In genomic region chrX:15973941-15974340, GRCh38 we compare ENCODE assay signal across 22 cellular contexts.
DNase-seq lines count a peak whose midpoint lies in the region; ATAC-seq, FAIRE-seq and TF ChIP-seq lines count a peak whose summit lies in the region.
"Had no signal": no experiment of that assay in that cellular context is flagged by ENCODE, and none has a peak within 500 bp of the region (broad histone marks: within the 10 kb centered on the region; RNA-seq: fewer than 3 reads in every experiment).

No MANE protein-coding gene starts in this region.

- no peak overlapping the region for H3K9ac ChIP-seq in kidney (ENCODE audit: low read length in 2 of 2)

- H3K4me1 ChIP-seq in right atrium auricular region (no peaks in the 10 kb centered on the region), kidney (ENCODE audit: control insufficient read depth in 1 of 2, insufficient read depth in 1 of 2, low read depth in 1 of 2, low read length in 2 of 2) (no peaks in the 10 kb centered on the region), aorta (ENCODE audit: control insufficient read depth in 1 of 2, insufficient read depth in 2 of 2, low read length in 2 of 2) (no peaks in the 10 kb centered on the region), vagina (no peaks in the 10 kb centered on the region)
- H3K4me1 ChIP-seq: sigmoid colon had no signal

- 5 to 22% methylated on average over 3 of the region's 3 CpGs for WGBS in aorta, 2 donors

- peak overlapping the region; percentile 28 for H3K27ac Mint-ChIP-seq in dendritic cell treated with granulocyte-macrophage colony-stimulating factor and Interleukin-4, amounts not matched to agents 40 ng/mL and 50 ng/mL, for 4 days
- H3K27ac Mint-ChIP-seq: activated CD4-positive, alpha-beta T cell treated with anti-CD3 and anti-CD28 coated beads, Interleukin-2, amount 10 ng/mL, durations not matched to agents 7 days and 5 days had no signal

- TF ChIP-seq CTCF in right atrium auricular region (IDR thresholded peaks at IDR 0.05) (no peak), kidney (IDR thresholded peaks at IDR 0.05; ENCODE audit: borderline replicate concordance, extremely low read depth, insufficient read depth) (no peak), vagina (IDR thresholded peaks at IDR 0.05) (no peak)

- no peaks in the 10 kb centered on the region for H3K9me3 Mint-ChIP-seq in dendritic cell treated with granulocyte-macrophage colony-stimulating factor and Interleukin-4, amounts not matched to agents 40 ng/mL and 50 ng/mL, for 4 days
- H3K9me3 Mint-ChIP-seq: activated CD4-positive, alpha-beta T cell treated with anti-CD3 and anti-CD28 coated beads, Interleukin-2, amount 10 ng/mL, durations not matched to agents 7 days and 5 days had no signal

- no peak overlapping the region for H3K4me3 Mint-ChIP-seq in dendritic cell treated with granulocyte-macrophage colony-stimulating factor and Interleukin-4, amounts not matched to agents 40 ng/mL and 50 ng/mL, for 4 days
- H3K4me3 Mint-ChIP-seq: activated CD4-positive, alpha-beta T cell treated with anti-CD3 and anti-CD28 coated beads, Interleukin-2, amount 10 ng/mL, durations not matched to agents 7 days and 5 days had no signal

- no peaks in the 10 kb centered on the region for H3K27me3 Mint-ChIP-seq in dendritic cell treated with granulocyte-macrophage colony-stimulating factor and Interleukin-4, amounts not matched to agents 40 ng/mL and 50 ng/mL, for 4 days
- H3K27me3 Mint-ChIP-seq: activated CD4-positive, alpha-beta T cell treated with anti-CD3 and anti-CD28 coated beads, Interleukin-2, amount 10 ng/mL, durations not matched to agents 7 days and 5 days had no signal

- no peaks in the 10 kb centered on the region for H3K36me3 Mint-ChIP-seq in dendritic cell treated with granulocyte-macrophage colony-stimulating factor and Interleukin-4, amounts not matched to agents 40 ng/mL and 50 ng/mL, for 4 days (ENCODE audit: low read depth)

- DNase-seq in Right ventricle myocardium inferior (ENCODE audit: missing footprints) (peak; percentile 50), right atrium auricular region (ENCODE audit: low spot score) (no peak), kidney (peak; percentile 61), aorta (peak in 1 of 2 donors; percentile 46), vagina (ENCODE audit: extremely low spot score in 2 of 2) (no peak), NCI-H526 treated with DMSO at 0.1 percent for 48 hours (lab: John Stamatoyannopoulos, UW) (no peak)
- DNase-seq in stimulated activated CD4-positive, alpha-beta T cell treated with anti-CD3 and anti-CD28 coated beads, Interleukin-1b, Interleukin-23, amount 100 ng/mL, for 48 hours: no peak
- DNase-seq: activated CD8-positive, alpha-beta memory T cell treated with anti-CD3 and anti-CD28 coated beads, Interleukin-2, amount 50 U/mL, for 4 hours; activated effector memory CD4-positive, alpha-beta T cell treated with anti-CD3 and anti-CD28 coated beads, Interleukin-2, amount 50 U/mL, for 16 hours; central memory CD4-positive, alpha-beta T cell; NCI-H1092 treated with DMSO at 0.1 percent for 48 hours; NCI-H2081 treated with DMSO at 0.1 percent for 48 hours; sigmoid colon; stimulated activated naive CD4-positive, alpha-beta T cell treated with Interleukin-2 at 50 U/mL for 16 hours had no signal

- H3K36me3 ChIP-seq in right atrium auricular region (no peaks in the 10 kb centered on the region), kidney (ENCODE audit: control insufficient read depth in 1 of 2, insufficient read depth in 2 of 2, low read length in 2 of 2) (no peaks in the 10 kb centered on the region), aorta (ENCODE audit: control insufficient read depth in 1 of 2, insufficient read depth in 2 of 2, low read length in 1 of 2) (no peaks in the 10 kb centered on the region), vagina (no peaks in the 10 kb centered on the region)
- H3K36me3 ChIP-seq: sigmoid colon had no signal

- no peak for TF ChIP-seq POLR2A in vagina (IDR thresholded peaks at IDR 0.05)

- ATAC-seq in Right ventricle myocardium inferior (peak; percentile 79), aorta (ENCODE audit: low FRiP score) (peak; percentile 26)

- intact Hi-C loops in Right ventricle myocardium inferior (cut with DNase I): loop anchor here (1.0 to 10.0 kb wide), 2 partner anchors 119 to 213 kb away; partner anchors contain the start of gene AP1S2
- intact Hi-C loops in dendritic cell treated with granulocyte-macrophage colony-stimulating factor and Interleukin-4, amounts not matched to agents 40 ng/mL and 50 ng/mL, for 4 days (cut with micrococcal nuclease): loop anchor here (5.0 kb wide), 3 partner anchors 122 to 287 kb away; partner anchors contain the start of gene AP1S2
- intact Hi-C loops in kidney (cut with DNase I): no loop called here
- intact Hi-C loops in aorta (cut with DNase I): no loop called here
- intact Hi-C loops in vagina (cut with DNase I): no loop called here

- H3K4me1 Mint-ChIP-seq in dendritic cell treated with granulocyte-macrophage colony-stimulating factor and Interleukin-4, amounts not matched to agents 40 ng/mL and 50 ng/mL, for 4 days (ENCODE audit: low read depth): peaks cover 43% of the 10 kb centered on the region
- H3K4me1 Mint-ChIP-seq: activated CD4-positive, alpha-beta T cell treated with anti-CD3 and anti-CD28 coated beads, Interleukin-2, amount 10 ng/mL, durations not matched to agents 7 days and 5 days had no signal

- H3K27me3 ChIP-seq in right atrium auricular region (no peaks in the 10 kb centered on the region), aorta (ENCODE audit: control insufficient read depth in 1 of 2, insufficient read depth in 2 of 2, low read length in 1 of 2) (no peaks in the 10 kb centered on the region), vagina (no peaks in the 10 kb centered on the region)
- H3K27me3 ChIP-seq: sigmoid colon had no signal

- H3K27ac ChIP-seq in right atrium auricular region: no peak overlapping the region
- no peak overlapping the region for H3K27ac ChIP-seq in kidney (ENCODE audit: low read depth in 2 of 2, low read length in 2 of 2)
- no peak overlapping the region for H3K27ac ChIP-seq in aorta (ENCODE audit: low read depth in 1 of 2, low read length in 2 of 2)
- H3K27ac ChIP-seq in vagina: no peak overlapping the region
- H3K27ac ChIP-seq: PC-9, sigmoid colon had no signal

- no peak for FAIRE-seq in kidney (lab: Jason Lieb, UNC)
- FAIRE-seq: A204.1, TTC549, urothelium cell line had no signal

- no peak overlapping the region for H3K4me3 ChIP-seq in right atrium auricular region
- H3K4me3 ChIP-seq in kidney (ENCODE audit: low read length in 2 of 2): no peak overlapping the region
- no peak overlapping the region for H3K4me3 ChIP-seq in aorta (ENCODE audit: low read length in 2 of 2)
- no peak overlapping the region for H3K4me3 ChIP-seq in vagina
- H3K4me3 ChIP-seq: GM12878, lung, PC-9, sigmoid colon had no signal

- H3K9me3 ChIP-seq in right atrium auricular region (no peaks in the 10 kb centered on the region), kidney (ENCODE audit: control insufficient read depth in 1 of 2, low read length in 2 of 2) (no peaks in the 10 kb centered on the region), aorta (ENCODE audit: control insufficient read depth, low read length) (no peaks in the 10 kb centered on the region), vagina (no peaks in the 10 kb centered on the region)
- H3K9me3 ChIP-seq: sigmoid colon had no signal

Comparison
In these comparisons a context has a peak if more than half of its experiments do, and no peak if none do; other contexts are left out.
1. DNase-seq: peak in Right ventricle myocardium inferior (single experiment) and kidney (single experiment); none in right atrium auricular region (single experiment), vagina (0 of 2), NCI-H526 treated with DMSO at 0.1 percent for 48 hours (single experiment) and stimulated activated CD4-positive, alpha-beta T cell treated with anti-CD3 and anti-CD28 coated beads, Interleukin-1b, Interleukin-23, amount 100 ng/mL, for 48 hours (single experiment).
2. intact Hi-C loops: an anchor here in Right ventricle myocardium inferior (1.0 to 10.0 kb wide) and dendritic cell treated with granulocyte-macrophage colony-stimulating factor and Interleukin-4, amounts not matched to agents 40 ng/mL and 50 ng/mL, for 4 days (5.0 kb wide); none called in kidney, aorta and vagina.